In genomic region chr2:44940612-44941464, GRCh38 we compare ENCODE assay signal across 13 cellular contexts. TPM values are rescaled to one million over a fixed set of nuclear protein-coding genes. Genes with fewer than 3 reads are reported as not detected.
A peak's percentile ranks its signal among the peaks of the same experiment; 100 is the strongest.
DNase-seq lines count a peak whose midpoint lies in the region; ATAC-seq and TF ChIP-seq lines count a peak whose summit lies in the region.
"Had no signal": no experiment of that assay in that cellular context is flagged by ENCODE, and none has a peak within 500 bp of the region (broad histone marks: within the 10 kb centered on the region; RNA-seq: fewer than 3 reads in every experiment).

No MANE protein-coding gene starts in this region.

- peaks cover 79% of the 10 kb centered on the region for H3K27me3 Mint-ChIP-seq in activated T-cell treated with anti-CD3 and anti-CD28 coated beads, Interleukin-2, amount 50 U/mL, for 4 hours (ENCODE audit: low read depth)
- peaks cover 61 to 78% of the 10 kb centered on the region in 2 donors for H3K27me3 Mint-ChIP-seq in T-cell
- peaks cover 79 to 96% of the 10 kb centered on the region in 2 donors for H3K27me3 Mint-ChIP-seq in stimulated activated naive B cell treated with anti-CD40 and anti-IgM and Interleukin-4, amounts not matched to agents 10 μg/mL and 1 μg/mL and 100 μg/mL, for 72 hours

- H3K9me3 Mint-ChIP-seq in activated T-cell treated with anti-CD3 and anti-CD28 coated beads, Interleukin-2, amount 50 U/mL, for 4 hours: no peaks in the 10 kb centered on the region
- no peaks in the 10 kb centered on the region for H3K9me3 Mint-ChIP-seq in T-cell
- H3K9me3 Mint-ChIP-seq in stimulated activated naive B cell treated with anti-CD40 and anti-IgM and Interleukin-4, amounts not matched to agents 10 μg/mL and 1 μg/mL and 100 μg/mL, for 72 hours: no peaks in the 10 kb centered on the region

- TF ChIP-seq CTCF in GM10248 (IDR thresholded peaks at IDR 0.05; ENCODE audit: control extremely low read depth, extremely low read depth, low read depth, missing control alignments): no peak

- no peak for ATAC-seq in activated T-cell treated with anti-CD3 and anti-CD28 coated beads, Interleukin-2, amount 50 U/mL, for 4 hours
- no peak for ATAC-seq in T-cell (replicated peaks in 1 of 4)
- ATAC-seq in stimulated activated naive B cell treated with anti-CD40 and anti-IgM and Interleukin-4, amounts not matched to agents 10 μg/mL and 1 μg/mL and 100 μg/mL, for 72 hours (replicated peaks): no peak

- peaks cover 24% of the 10 kb centered on the region for H3K4me1 ChIP-seq in iPS-15b (ENCODE audit: control insufficient read depth, insufficient read depth, low read length)

- POLR2A ChIA-PET in T-cell (lab: Charles Lee) (no interaction called here), GM10248 (lab: Yijun Ruan, JAX) (no interaction called here)

- H3K36me3 ChIP-seq in iPS-15b (ENCODE audit: control insufficient read depth, insufficient read depth, low read length): no peaks in the 10 kb centered on the region
- H3K36me3 ChIP-seq: Peyer's patch had no signal

- no peak overlapping the region for H3K27ac Mint-ChIP-seq in T-cell
- peak overlapping the region; percentile 83 for H3K27ac Mint-ChIP-seq in stimulated activated naive B cell treated with anti-CD40 and anti-IgM and Interleukin-4, amounts not matched to agents 10 μg/mL and 1 μg/mL and 100 μg/mL, for 72 hours

- peak overlapping the region; percentile 77 for H3K4me3 Mint-ChIP-seq in activated T-cell treated with anti-CD3 and anti-CD28 coated beads, Interleukin-2, amount 50 U/mL, for 4 hours
- H3K4me3 Mint-ChIP-seq in T-cell: peak overlapping the region; percentile 71 to 81 (median 78)
- peak overlapping the region; percentile 79 to 82 for H3K4me3 Mint-ChIP-seq in stimulated activated naive B cell treated with anti-CD40 and anti-IgM and Interleukin-4, amounts not matched to agents 10 μg/mL and 1 μg/mL and 100 μg/mL, for 72 hours

- CTCF ChIA-PET in T-cell (lab: Charles Lee): interaction anchor here in 1 of 2 donors (0.7 kb wide), 1 partner anchor 328 kb away, joined by 8 read pairs; no protein-coding TSS in a partner anchor
- CTCF ChIA-PET in GM10248 (lab: Yijun Ruan, JAX): interaction anchor here (0.9 to 1.3 kb wide), 2 partner anchors 16 to 461 kb away, joined by 3 read pairs; no protein-coding TSS in a partner anchor

- no peaks in the 10 kb centered on the region for H3K9me3 ChIP-seq in iPS-15b (ENCODE audit: control insufficient read depth, insufficient read depth, low read length)
- H3K9me3 ChIP-seq: Peyer's patch had no signal

- peaks cover 91% of the 10 kb centered on the region for H3K27me3 ChIP-seq in iPS-15b (ENCODE audit: control insufficient read depth, insufficient read depth, low read length)

- peaks cover 48% of the 10 kb centered on the region for H3K4me1 Mint-ChIP-seq in activated T-cell treated with anti-CD3 and anti-CD28 coated beads, Interleukin-2, amount 50 U/mL, for 4 hours (ENCODE audit: low read depth)
- peaks cover 61 to 69% (median 63%) of the 10 kb centered on the region in 3 donors for H3K4me1 Mint-ChIP-seq in T-cell
- peaks cover 40 to 91% of the 10 kb centered on the region in 2 donors for H3K4me1 Mint-ChIP-seq in stimulated activated naive B cell treated with anti-CD40 and anti-IgM and Interleukin-4, amounts not matched to agents 10 μg/mL and 1 μg/mL and 100 μg/mL, for 72 hours

- no peaks in the 10 kb centered on the region for H3K36me3 Mint-ChIP-seq in activated T-cell treated with anti-CD3 and anti-CD28 coated beads, Interleukin-2, amount 50 U/mL, for 4 hours (ENCODE audit: insufficient read depth)
- no peaks in the 10 kb centered on the region for H3K36me3 Mint-ChIP-seq in T-cell
- peaks cover 0 to 2% of the 10 kb centered on the region in 2 donors for H3K36me3 Mint-ChIP-seq in stimulated activated naive B cell treated with anti-CD40 and anti-IgM and Interleukin-4, amounts not matched to agents 10 μg/mL and 1 μg/mL and 100 μg/mL, for 72 hours

- no peak for DNase-seq in activated T-cell treated with anti-CD3 and anti-CD28 coated beads, Interleukin-2, amount 50 U/mL, for 4 hours
- DNase-seq in activated T-cell treated with anti-CD3 and anti-CD28 coated beads for 4 hours (no peak), T-cell (no peak), GM10248 (ENCODE audit: extremely low spot score) (no peak), middle frontal gyrus (ENCODE audit: extremely low spot score, low spot score) (no peak), NCI-H2196 (lab: John Stamatoyannopoulos, UW; ENCODE audit: unreplicated experiment) (no peak)
- no peak for DNase-seq in stimulated activated naive B cell treated with anti-CD40 and anti-IgM and Interleukin-4, amounts not matched to agents 10 μg/mL and 1 μg/mL and 100 μg/mL, for 72 hours
- DNase-seq: AML-193, cerebellar nuclear complex, NCI-H1436 treated with DMSO at 0.1 percent for 48 hours had no signal

- no peak overlapping the region for H3K9ac ChIP-seq in iPS-15b (ENCODE audit: low read depth, low read length)

- peak overlapping the region; percentile 26 for H3K4me3 ChIP-seq in iPS-15b (ENCODE audit: low read depth, low read length)

RNA-seq across cellular contexts. Expression of gene SIX3, which starts 0.7 kb away (rescaled TPM):
- under 1 TPM in 1 of 3 donors, not detected in 2; 0.11 TPM for total RNA-seq in activated T-cell treated with anti-CD3 and anti-CD28 coated beads, Interleukin-2, amount 50 U/mL, for 4 hours
- total RNA-seq in T-cell: under 1 TPM in 1 of 5 donors, not detected in 4; 0.23 TPM
- total RNA-seq: Peyer's patch, renal cortical epithelial cell had no signal
